In the genomic region with DNA sequence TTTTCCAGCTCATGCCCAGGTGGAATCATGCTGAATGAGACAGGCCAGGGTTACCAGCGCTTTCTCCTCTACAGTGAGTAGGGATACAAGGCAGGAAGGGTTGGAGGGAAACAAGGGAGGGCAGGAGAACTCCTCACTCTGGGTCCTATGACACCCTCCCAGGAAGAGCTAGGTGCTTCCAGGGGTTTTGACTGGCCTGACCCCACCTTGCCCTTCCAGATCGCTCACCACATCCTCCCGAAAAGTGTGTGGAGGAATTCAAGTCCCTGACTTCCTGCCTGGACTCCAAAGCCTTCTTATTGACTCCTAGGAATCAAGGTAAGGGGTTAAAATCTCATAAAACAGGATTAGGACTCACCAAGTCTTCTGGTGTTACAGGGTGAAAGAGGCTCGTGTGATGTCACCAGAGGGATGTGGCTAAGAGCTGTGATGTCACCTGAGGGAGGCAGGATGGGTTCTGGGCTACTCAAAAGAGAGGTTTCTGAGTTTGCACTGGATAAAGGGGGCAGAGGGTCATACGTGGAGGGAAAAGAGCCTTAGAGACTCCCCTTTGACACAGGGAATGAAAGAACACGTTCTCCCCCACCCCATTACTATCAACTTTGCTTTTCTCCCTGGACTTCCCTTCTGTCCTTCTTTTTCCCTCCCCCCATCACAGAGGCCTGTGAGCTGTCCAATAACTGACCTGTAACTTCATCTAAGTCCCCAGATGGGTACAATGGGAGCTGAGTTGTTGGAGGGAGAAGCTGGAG, we compare ENCODE assay signal across 1 cellular context.
A peak's percentile ranks its signal among the peaks of the same experiment; 100 is the strongest.
TF ChIP-seq lines count a peak whose summit lies in the region.

No MANE protein-coding gene starts in this region.

TF ChIP-seq in K562, 482 proteins besides CTCF, POLR2A, EP300 and RAD21 (continued from another document):
- TF ChIP-seq, protein P1, sequence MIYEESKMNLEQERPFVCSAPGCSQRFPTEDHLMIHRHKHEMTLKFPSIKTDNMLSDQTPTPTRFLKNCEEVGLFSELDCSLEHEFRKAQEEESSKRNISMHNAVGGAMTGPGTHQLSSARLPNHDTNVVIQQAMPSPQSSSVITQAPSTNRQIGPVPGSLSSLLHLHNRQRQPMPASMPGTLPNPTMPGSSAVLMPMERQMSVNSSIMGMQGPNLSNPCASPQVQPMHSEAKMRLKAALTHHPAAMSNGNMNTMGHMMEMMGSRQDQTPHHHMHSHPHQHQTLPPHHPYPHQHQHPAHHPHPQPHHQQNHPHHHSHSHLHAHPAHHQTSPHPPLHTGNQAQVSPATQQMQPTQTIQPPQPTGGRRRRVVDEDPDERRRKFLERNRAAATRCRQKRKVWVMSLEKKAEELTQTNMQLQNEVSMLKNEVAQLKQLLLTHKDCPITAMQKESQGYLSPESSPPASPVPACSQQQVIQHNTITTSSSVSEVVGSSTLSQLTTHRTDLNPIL (CRISPR knock-in tag; IDR thresholded peaks at IDR 0.05) = no peak
- no peak for TF ChIP-seq KLF6 (CRISPR knock-in tag; IDR thresholded peaks at IDR 0.05; ENCODE audit: borderline replicate concordance)
- no peak for TF ChIP-seq MCM2 (IDR thresholded peaks at IDR 0.05; ENCODE audit: low read depth)
- 0 out of 2 replicates have a peak, but pooled peaks have one; percentile 38 for TF ChIP-seq SPI1 (IDR thresholded peaks at IDR 0.05; ENCODE audit: borderline replicate concordance, low read depth, low read length)
- TF ChIP-seq JUN (IDR thresholded peaks at IDR 0.05; ENCODE audit: borderline replicate concordance, low read depth, low read length) = no peak
- TF ChIP-seq JUN (CRISPR knock-in tag; IDR thresholded peaks at IDR 0.05; ENCODE audit: borderline replicate concordance) = no peak
- TF ChIP-seq MCM3 (IDR thresholded peaks at IDR 0.05) = no peak
- TF ChIP-seq, protein P2, sequence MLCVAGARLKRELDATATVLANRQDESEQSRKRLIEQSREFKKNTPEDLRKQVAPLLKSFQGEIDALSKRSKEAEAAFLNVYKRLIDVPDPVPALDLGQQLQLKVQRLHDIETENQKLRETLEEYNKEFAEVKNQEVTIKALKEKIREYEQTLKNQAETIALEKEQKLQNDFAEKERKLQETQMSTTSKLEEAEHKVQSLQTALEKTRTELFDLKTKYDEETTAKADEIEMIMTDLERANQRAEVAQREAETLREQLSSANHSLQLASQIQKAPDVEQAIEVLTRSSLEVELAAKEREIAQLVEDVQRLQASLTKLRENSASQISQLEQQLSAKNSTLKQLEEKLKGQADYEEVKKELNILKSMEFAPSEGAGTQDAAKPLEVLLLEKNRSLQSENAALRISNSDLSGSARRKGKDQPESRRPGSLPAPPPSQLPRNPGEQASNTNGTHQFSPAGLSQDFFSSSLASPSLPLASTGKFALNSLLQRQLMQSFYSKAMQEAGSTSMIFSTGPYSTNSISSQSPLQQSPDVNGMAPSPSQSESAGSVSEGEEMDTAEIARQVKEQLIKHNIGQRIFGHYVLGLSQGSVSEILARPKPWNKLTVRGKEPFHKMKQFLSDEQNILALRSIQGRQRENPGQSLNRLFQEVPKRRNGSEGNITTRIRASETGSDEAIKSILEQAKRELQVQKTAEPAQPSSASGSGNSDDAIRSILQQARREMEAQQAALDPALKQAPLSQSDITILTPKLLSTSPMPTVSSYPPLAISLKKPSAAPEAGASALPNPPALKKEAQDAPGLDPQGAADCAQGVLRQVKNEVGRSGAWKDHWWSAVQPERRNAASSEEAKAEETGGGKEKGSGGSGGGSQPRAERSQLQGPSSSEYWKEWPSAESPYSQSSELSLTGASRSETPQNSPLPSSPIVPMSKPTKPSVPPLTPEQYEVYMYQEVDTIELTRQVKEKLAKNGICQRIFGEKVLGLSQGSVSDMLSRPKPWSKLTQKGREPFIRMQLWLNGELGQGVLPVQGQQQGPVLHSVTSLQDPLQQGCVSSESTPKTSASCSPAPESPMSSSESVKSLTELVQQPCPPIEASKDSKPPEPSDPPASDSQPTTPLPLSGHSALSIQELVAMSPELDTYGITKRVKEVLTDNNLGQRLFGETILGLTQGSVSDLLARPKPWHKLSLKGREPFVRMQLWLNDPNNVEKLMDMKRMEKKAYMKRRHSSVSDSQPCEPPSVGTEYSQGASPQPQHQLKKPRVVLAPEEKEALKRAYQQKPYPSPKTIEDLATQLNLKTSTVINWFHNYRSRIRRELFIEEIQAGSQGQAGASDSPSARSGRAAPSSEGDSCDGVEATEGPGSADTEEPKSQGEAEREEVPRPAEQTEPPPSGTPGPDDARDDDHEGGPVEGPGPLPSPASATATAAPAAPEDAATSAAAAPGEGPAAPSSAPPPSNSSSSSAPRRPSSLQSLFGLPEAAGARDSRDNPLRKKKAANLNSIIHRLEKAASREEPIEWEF (CRISPR knock-in tag; IDR thresholded peaks at IDR 0.05) = 0 out of 2 replicates have a peak, but pooled peaks have one; percentile 50
- no peak for TF ChIP-seq MTF1 (CRISPR knock-in tag; IDR thresholded peaks at IDR 0.05; ENCODE audit: borderline replicate concordance)
- TF ChIP-seq KLF13 (tag; IDR thresholded peaks at IDR 0.05; ENCODE audit: borderline replicate concordance, low read depth) = no peak
- peak; percentile 41; the same call in 1 of the 2 replicates for TF ChIP-seq JUND (IDR thresholded peaks at IDR 0.05; ENCODE audit: borderline replicate concordance, low read depth, low read length)
- no peak for TF ChIP-seq JUND (tag; IDR thresholded peaks at IDR 0.05; ENCODE audit: borderline replicate concordance, low read depth, low read length)
- TF ChIP-seq ZNF583 (CRISPR knock-in tag; IDR thresholded peaks at IDR 0.05) = no peak
- TF ChIP-seq PHF20 (IDR thresholded peaks at IDR 0.05; ENCODE audit: partially characterized antibody) = no peak
- TF ChIP-seq DPF2 (IDR thresholded peaks at IDR 0.05) = no peak
- no peak for TF ChIP-seq RHOXF2B (CRISPR knock-in tag; conservative IDR thresholded peaks at IDR 0.05)
- no peak for TF ChIP-seq ZNF3 (CRISPR knock-in tag; IDR thresholded peaks at IDR 0.05)
- peak; percentile 47; the same call in 1 of the 2 replicates for TF ChIP-seq PKNOX1 (IDR thresholded peaks at IDR 0.05)
- TF ChIP-seq CREB1 (IDR thresholded peaks at IDR 0.05) = peak; percentile 87
- peak; percentile 62; the same call in 1 of the 2 replicates for TF ChIP-seq CREB1 (CRISPR knock-in tag; IDR thresholded peaks at IDR 0.05)
- no peak for TF ChIP-seq MAFK (IDR thresholded peaks at IDR 0.05; ENCODE audit: low read length)
- no peak for TF ChIP-seq NR2C2 (CRISPR knock-in tag; IDR thresholded peaks at IDR 0.05)
- TF ChIP-seq NR2C2 (tag; IDR thresholded peaks at IDR 0.05) = no peak
- no peak for TF ChIP-seq POU5F1 (IDR thresholded peaks at IDR 0.05; ENCODE audit: borderline replicate concordance, low read depth, low read length, partially characterized antibody)
- TF ChIP-seq ZNF263 (CRISPR knock-in tag; IDR thresholded peaks at IDR 0.05; ENCODE audit: borderline replicate concordance) = no peak
- TF ChIP-seq KDM2B (CRISPR knock-in tag; IDR thresholded peaks at IDR 0.05) = no peak
- TF ChIP-seq ZNF589 (CRISPR knock-in tag; IDR thresholded peaks at IDR 0.05; ENCODE audit: low read depth) = no peak
- TF ChIP-seq, protein P3, sequence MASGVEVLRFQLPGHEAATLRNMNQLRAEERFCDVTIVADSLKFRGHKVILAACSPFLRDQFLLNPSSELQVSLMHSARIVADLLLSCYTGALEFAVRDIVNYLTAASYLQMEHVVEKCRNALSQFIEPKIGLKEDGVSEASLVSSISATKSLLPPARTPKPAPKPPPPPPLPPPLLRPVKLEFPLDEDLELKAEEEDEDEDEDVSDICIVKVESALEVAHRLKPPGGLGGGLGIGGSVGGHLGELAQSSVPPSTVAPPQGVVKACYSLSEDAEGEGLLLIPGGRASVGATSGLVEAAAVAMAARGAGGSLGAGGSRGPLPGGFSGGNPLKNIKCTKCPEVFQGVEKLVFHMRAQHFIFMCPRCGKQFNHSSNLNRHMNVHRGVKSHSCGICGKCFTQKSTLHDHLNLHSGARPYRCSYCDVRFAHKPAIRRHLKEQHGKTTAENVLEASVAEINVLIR (CRISPR knock-in tag; IDR thresholded peaks at IDR 0.05) = peak; percentile 35; the same call in 1 of the 2 replicates
- no peak for TF ChIP-seq BCOR (IDR thresholded peaks at IDR 0.05)
- TF ChIP-seq ZNF354B (CRISPR knock-in tag; IDR thresholded peaks at IDR 0.05) = no peak
- no peak for TF ChIP-seq SRF (CRISPR knock-in tag; IDR thresholded peaks at IDR 0.05)
- TF ChIP-seq ZNF23 (CRISPR knock-in tag; IDR thresholded peaks at IDR 0.05) = no peak
- peak; percentile 35; the same call in 1 of the 2 replicates for TF ChIP-seq SMAD4 (CRISPR knock-in tag; conservative IDR thresholded peaks at IDR 0.05)
- TF ChIP-seq WHSC1 (IDR thresholded peaks at IDR 0.05; ENCODE audit: low read length) = no peak
- TF ChIP-seq, protein P4, sequence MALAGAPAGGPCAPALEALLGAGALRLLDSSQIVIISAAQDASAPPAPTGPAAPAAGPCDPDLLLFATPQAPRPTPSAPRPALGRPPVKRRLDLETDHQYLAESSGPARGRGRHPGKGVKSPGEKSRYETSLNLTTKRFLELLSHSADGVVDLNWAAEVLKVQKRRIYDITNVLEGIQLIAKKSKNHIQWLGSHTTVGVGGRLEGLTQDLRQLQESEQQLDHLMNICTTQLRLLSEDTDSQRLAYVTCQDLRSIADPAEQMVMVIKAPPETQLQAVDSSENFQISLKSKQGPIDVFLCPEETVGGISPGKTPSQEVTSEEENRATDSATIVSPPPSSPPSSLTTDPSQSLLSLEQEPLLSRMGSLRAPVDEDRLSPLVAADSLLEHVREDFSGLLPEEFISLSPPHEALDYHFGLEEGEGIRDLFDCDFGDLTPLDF (CRISPR knock-in tag; IDR thresholded peaks at IDR 0.05) = no peak
- TF ChIP-seq ZNF224 (CRISPR knock-in tag; IDR thresholded peaks at IDR 0.05) = no peak
- no peak for TF ChIP-seq PHF8 (IDR thresholded peaks at IDR 0.05; ENCODE audit: borderline replicate concordance, low read length)
- TF ChIP-seq FOXK2 (conservative IDR thresholded peaks at IDR 0.05 in 1 of 2, IDR thresholded peaks at IDR 0.05 in 1 of 2; ENCODE audit: low read depth in 2 of 2) = no peak
- no peak for TF ChIP-seq ZNF124 (CRISPR knock-in tag; IDR thresholded peaks at IDR 0.05)
- no peak for TF ChIP-seq DIDO1 (tag; IDR thresholded peaks at IDR 0.05; ENCODE audit: low read depth)
- peak; percentile 40; the same call in 1 of the 2 replicates for TF ChIP-seq NCOA1 (IDR thresholded peaks at IDR 0.05; ENCODE audit: low read depth)
- no peak for TF ChIP-seq MTA1 (IDR thresholded peaks at IDR 0.05; ENCODE audit: borderline replicate concordance)
- TF ChIP-seq NCOR1 (IDR thresholded peaks at IDR 0.05) = no peak
- TF ChIP-seq, protein P5, sequence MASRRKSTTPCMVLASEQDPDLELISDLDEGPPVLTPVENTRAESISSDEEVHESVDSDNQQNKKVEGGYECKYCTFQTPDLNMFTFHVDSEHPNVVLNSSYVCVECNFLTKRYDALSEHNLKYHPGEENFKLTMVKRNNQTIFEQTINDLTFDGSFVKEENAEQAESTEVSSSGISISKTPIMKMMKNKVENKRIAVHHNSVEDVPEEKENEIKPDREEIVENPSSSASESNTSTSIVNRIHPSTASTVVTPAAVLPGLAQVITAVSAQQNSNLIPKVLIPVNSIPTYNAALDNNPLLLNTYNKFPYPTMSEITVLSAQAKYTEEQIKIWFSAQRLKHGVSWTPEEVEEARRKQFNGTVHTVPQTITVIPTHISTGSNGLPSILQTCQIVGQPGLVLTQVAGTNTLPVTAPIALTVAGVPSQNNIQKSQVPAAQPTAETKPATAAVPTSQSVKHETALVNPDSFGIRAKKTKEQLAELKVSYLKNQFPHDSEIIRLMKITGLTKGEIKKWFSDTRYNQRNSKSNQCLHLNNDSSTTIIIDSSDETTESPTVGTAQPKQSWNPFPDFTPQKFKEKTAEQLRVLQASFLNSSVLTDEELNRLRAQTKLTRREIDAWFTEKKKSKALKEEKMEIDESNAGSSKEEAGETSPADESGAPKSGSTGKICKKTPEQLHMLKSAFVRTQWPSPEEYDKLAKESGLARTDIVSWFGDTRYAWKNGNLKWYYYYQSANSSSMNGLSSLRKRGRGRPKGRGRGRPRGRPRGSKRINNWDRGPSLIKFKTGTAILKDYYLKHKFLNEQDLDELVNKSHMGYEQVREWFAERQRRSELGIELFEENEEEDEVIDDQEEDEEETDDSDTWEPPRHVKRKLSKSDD (conservative IDR thresholded peaks at IDR 0.05; ENCODE audit: low read length) = no peak
- no peak for TF ChIP-seq ZFP1 (CRISPR knock-in tag; IDR thresholded peaks at IDR 0.05)
- TF ChIP-seq, protein P6, sequence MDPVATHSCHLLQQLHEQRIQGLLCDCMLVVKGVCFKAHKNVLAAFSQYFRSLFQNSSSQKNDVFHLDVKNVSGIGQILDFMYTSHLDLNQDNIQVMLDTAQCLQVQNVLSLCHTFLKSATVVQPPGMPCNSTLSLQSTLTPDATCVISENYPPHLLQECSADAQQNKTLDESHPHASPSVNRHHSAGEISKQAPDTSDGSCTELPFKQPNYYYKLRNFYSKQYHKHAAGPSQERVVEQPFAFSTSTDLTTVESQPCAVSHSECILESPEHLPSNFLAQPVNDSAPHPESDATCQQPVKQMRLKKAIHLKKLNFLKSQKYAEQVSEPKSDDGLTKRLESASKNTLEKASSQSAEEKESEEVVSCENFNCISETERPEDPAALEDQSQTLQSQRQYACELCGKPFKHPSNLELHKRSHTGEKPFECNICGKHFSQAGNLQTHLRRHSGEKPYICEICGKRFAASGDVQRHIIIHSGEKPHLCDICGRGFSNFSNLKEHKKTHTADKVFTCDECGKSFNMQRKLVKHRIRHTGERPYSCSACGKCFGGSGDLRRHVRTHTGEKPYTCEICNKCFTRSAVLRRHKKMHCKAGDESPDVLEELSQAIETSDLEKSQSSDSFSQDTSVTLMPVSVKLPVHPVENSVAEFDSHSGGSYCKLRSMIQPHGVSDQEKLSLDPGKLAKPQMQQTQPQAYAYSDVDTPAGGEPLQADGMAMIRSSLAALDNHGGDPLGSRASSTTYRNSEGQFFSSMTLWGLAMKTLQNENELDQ (CRISPR knock-in tag; IDR thresholded peaks at IDR 0.05; ENCODE audit: borderline replicate concordance) = no peak
- TF ChIP-seq, protein P7, sequence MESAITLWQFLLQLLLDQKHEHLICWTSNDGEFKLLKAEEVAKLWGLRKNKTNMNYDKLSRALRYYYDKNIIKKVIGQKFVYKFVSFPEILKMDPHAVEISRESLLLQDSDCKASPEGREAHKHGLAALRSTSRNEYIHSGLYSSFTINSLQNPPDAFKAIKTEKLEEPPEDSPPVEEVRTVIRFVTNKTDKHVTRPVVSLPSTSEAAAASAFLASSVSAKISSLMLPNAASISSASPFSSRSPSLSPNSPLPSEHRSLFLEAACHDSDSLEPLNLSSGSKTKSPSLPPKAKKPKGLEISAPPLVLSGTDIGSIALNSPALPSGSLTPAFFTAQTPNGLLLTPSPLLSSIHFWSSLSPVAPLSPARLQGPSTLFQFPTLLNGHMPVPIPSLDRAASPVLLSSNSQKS (CRISPR knock-in tag; IDR thresholded peaks at IDR 0.05) = no peak
